Comparison of ENCODE assay signal across 8 cellular contexts in the genomic region with DNA sequence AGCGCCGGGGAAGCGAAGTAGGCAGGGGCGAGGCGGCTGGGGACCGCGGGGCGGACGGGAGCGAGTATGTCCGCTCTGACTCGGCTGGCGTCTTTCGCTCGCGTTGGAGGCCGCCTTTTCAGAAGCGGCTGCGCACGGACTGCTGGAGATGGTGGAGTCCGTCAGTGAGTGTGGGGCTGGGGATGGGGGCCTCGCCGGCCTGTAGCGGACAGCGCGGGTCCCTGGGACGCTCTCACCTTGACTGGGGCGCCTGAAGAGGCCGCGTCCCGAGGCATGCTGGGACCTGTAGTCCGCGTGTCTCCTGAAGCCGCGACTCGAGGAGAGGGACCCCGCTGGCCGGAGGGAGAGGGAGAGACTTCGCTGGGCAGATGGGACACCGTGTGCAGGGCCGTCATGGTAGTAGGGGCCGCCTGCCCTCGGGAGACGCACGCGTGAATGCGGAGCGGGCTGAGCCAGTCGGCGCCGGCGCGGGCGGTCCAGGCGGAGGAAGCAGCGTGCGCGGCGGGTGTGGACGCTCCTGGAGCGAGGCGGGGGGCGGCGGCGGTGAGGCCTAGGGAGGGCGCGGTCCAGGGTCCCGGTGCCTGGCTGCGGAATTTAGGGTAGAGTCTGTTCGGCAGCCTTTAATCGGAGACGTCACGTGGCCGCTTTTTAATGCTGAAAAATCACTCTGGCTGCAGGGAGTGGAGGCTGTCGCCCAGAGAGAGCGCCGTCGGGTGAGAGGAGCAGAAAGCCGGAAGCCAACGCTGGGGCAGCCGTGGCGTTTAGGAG. TPM values are rescaled to one million over a fixed set of nuclear protein-coding genes. Genes with fewer than 3 reads are reported as not detected.
DNase-seq lines count a peak whose midpoint lies in the region; ATAC-seq and TF ChIP-seq lines count a peak whose summit lies in the region.

TSS of gene NDUFB2 (plus strand) at position 30 of the 768 bp plus-strand sequence. CDS start at position 67, 37 bp downstream.

- H4K20me1 ChIP-seq in OCI-LY1 (ENCODE audit: insufficient read depth, low read length) = no peaks in the 10 kb centered on the region

- peak; percentile 88 for TF ChIP-seq POLR2A in esophagus muscularis mucosa (IDR thresholded peaks at IDR 0.05; ENCODE audit: low read depth)

- TF ChIP-seq CTCF in OCI-LY1 (IDR thresholded peaks at IDR 0.05; ENCODE audit: low read length) (no peak), esophagus muscularis mucosa (IDR thresholded peaks at IDR 0.05) (no peak)

- H3F3A ChIP-seq in OCI-LY1 (ENCODE audit: insufficient read depth, low read length) = no peaks in the 10 kb centered on the region

- peak within 1 kb of the TSS; percentile 77 for H3K9ac ChIP-seq in OCI-LY1 (ENCODE audit: low read length)

- peaks cover 25% of the 10 kb centered on the region for H3K4me1 ChIP-seq in OCI-LY1 (ENCODE audit: insufficient read depth, low read length, severe bottlenecking)
- peaks cover 29 to 37% (median 34%) of the 10 kb centered on the region in 4 donors for H3K4me1 ChIP-seq in esophagus muscularis mucosa
- peaks cover 13 to 20% of the 10 kb centered on the region in 2 donors for H3K4me1 ChIP-seq in muscle layer of duodenum (ENCODE audit: control insufficient read depth in 1 of 2, insufficient read depth in 2 of 2, low read length in 2 of 2)

- H3K9me3 ChIP-seq in OCI-LY1 (ENCODE audit: low read length) (no peaks in the 10 kb centered on the region), esophagus muscularis mucosa (no peaks in the 10 kb centered on the region), muscle layer of duodenum (ENCODE audit: control insufficient read depth in 1 of 2, low read length in 2 of 2) (no peaks in the 10 kb centered on the region)

- H3K4me3 ChIP-seq in OCI-LY1 (ENCODE audit: low read depth, low read length, poor library complexity, severe bottlenecking) (peak within 1 kb of the TSS; percentile 70), esophagus muscularis mucosa (peak within 1 kb of the TSS; percentile 73 to 99 (median 87)), muscle layer of duodenum (ENCODE audit: low read depth in 1 of 2, low read length in 2 of 2) (peak within 1 kb of the TSS; percentile 74 to 87)

- peak; percentile 74 for DNase-seq in DMS114 treated with DMSO at 0.1 percent for 48 hours (lab: John Stamatoyannopoulos, UW; ENCODE audit: unreplicated experiment)
- DNase-seq in HS-5 (ENCODE audit: low read depth) = peak; percentile 33
- peak; percentile 48 for DNase-seq in activated T-cell treated with anti-CD3 and anti-CD28 coated beads, Interleukin-2, amount 50 U/mL, for 4 hours
- DNase-seq in esophagus muscularis mucosa (ENCODE audit: extremely low spot score) = peak; percentile 94
- DNase-seq in stimulated activated effector memory CD8-positive, alpha-beta T cell treated with anti-CD3 and anti-CD28 coated beads, Interleukin-12 subunit alpha, Interleukin-12 subunit beta, amount 100 ng/mL, for 72 hours (ENCODE audit: low spot score in 2 of 2) = peak; percentile 82 to 94

- H3K27me3 Mint-ChIP-seq in activated T-cell treated with anti-CD3 and anti-CD28 coated beads, Interleukin-2, amount 50 U/mL, for 4 hours (ENCODE audit: low read depth) = no peaks in the 10 kb centered on the region

- under 1% methylated on average over 43 of the region's 82 CpGs for WGBS in esophagus muscularis mucosa

- peaks cover 33% of the 10 kb centered on the region for H3K4me1 Mint-ChIP-seq in activated T-cell treated with anti-CD3 and anti-CD28 coated beads, Interleukin-2, amount 50 U/mL, for 4 hours (ENCODE audit: low read depth)
- H3K4me1 Mint-ChIP-seq in stimulated activated effector memory CD8-positive, alpha-beta T cell treated with anti-CD3 and anti-CD28 coated beads, Interleukin-12 subunit alpha, Interleukin-12 subunit beta, amount 100 ng/mL, for 72 hours = peaks cover 46% of the 10 kb centered on the region

- peak within 1 kb of the TSS; percentile 83 for H3K4me2 ChIP-seq in OCI-LY1 (ENCODE audit: low read length)

- peaks cover 13% of the 10 kb centered on the region for H3K36me3 Mint-ChIP-seq in activated T-cell treated with anti-CD3 and anti-CD28 coated beads, Interleukin-2, amount 50 U/mL, for 4 hours (ENCODE audit: insufficient read depth)
- H3K36me3 Mint-ChIP-seq in stimulated activated effector memory CD8-positive, alpha-beta T cell treated with anti-CD3 and anti-CD28 coated beads, Interleukin-12 subunit alpha, Interleukin-12 subunit beta, amount 100 ng/mL, for 72 hours = peaks cover 27% of the 10 kb centered on the region

- ATAC-seq in GM21360 (IDR thresholded peaks at IDR 0.05; ENCODE audit: unreplicated experiment) = peak; percentile 80
- ATAC-seq in activated T-cell treated with anti-CD3 and anti-CD28 coated beads, Interleukin-2, amount 50 U/mL, for 4 hours = peak; percentile 91 to 92
- peak; percentile 93 for ATAC-seq in stimulated activated effector memory CD8-positive, alpha-beta T cell treated with anti-CD3 and anti-CD28 coated beads, Interleukin-12 subunit alpha, Interleukin-12 subunit beta, amount 100 ng/mL, for 72 hours

- H2AFZ ChIP-seq in OCI-LY1 (ENCODE audit: low read length) = no peak within 1 kb of the TSS

- peaks cover 31% of the 10 kb centered on the region for H3K36me3 ChIP-seq in OCI-LY1 (ENCODE audit: insufficient read depth, low read length)
- peaks cover 0 to 32% (median 16%) of the 10 kb centered on the region in 4 donors for H3K36me3 ChIP-seq in esophagus muscularis mucosa
- H3K36me3 ChIP-seq in muscle layer of duodenum (ENCODE audit: control insufficient read depth in 1 of 2, insufficient read depth in 2 of 2, low read length in 2 of 2) = peaks cover 3 to 16% of the 10 kb centered on the region in 2 donors

- peak within 1 kb of the TSS; percentile 68 for H3K27ac ChIP-seq in OCI-LY1 (ENCODE audit: low read depth, low read length, poor library complexity, severe bottlenecking)
- H3K27ac ChIP-seq in esophagus muscularis mucosa (replicated peaks in 1 of 4) = peak within 1 kb of the TSS; percentile 89 to 94 (median 93)
- H3K27ac ChIP-seq in muscle layer of duodenum (ENCODE audit: low read length) = peak within 1 kb of the TSS; percentile 86

- H3K4me3 Mint-ChIP-seq in activated T-cell treated with anti-CD3 and anti-CD28 coated beads, Interleukin-2, amount 50 U/mL, for 4 hours = peak within 1 kb of the TSS; percentile 97
- peak within 1 kb of the TSS; percentile 97 for H3K4me3 Mint-ChIP-seq in stimulated activated effector memory CD8-positive, alpha-beta T cell treated with anti-CD3 and anti-CD28 coated beads, Interleukin-12 subunit alpha, Interleukin-12 subunit beta, amount 100 ng/mL, for 72 hours

- peaks cover 43% of the 10 kb centered on the region for H3K79me2 ChIP-seq in OCI-LY1 (ENCODE audit: insufficient read depth, low read length)

- no peaks in the 10 kb centered on the region for H3K9me3 Mint-ChIP-seq in activated T-cell treated with anti-CD3 and anti-CD28 coated beads, Interleukin-2, amount 50 U/mL, for 4 hours
- no peaks in the 10 kb centered on the region for H3K9me3 Mint-ChIP-seq in stimulated activated effector memory CD8-positive, alpha-beta T cell treated with anti-CD3 and anti-CD28 coated beads, Interleukin-12 subunit alpha, Interleukin-12 subunit beta, amount 100 ng/mL, for 72 hours

- no peak for TF ChIP-seq EP300 in esophagus muscularis mucosa (IDR thresholded peaks at IDR 0.05)

- intact Hi-C loops in esophagus muscularis mucosa (cut with DNase I) = loop anchor here (5.0 to 10.0 kb wide), 2 partner anchors 225 to 318 kb away; partner anchors contain the start of genes BRAF and MRPS33

- no peaks in the 10 kb centered on the region for H3K9me2 ChIP-seq in OCI-LY1 (ENCODE audit: low read depth, low read length)

- H3K27ac Mint-ChIP-seq in stimulated activated effector memory CD8-positive, alpha-beta T cell treated with anti-CD3 and anti-CD28 coated beads, Interleukin-12 subunit alpha, Interleukin-12 subunit beta, amount 100 ng/mL, for 72 hours = peak within 1 kb of the TSS; percentile 97

- no peaks in the 10 kb centered on the region for H3K27me3 ChIP-seq in OCI-LY1 (ENCODE audit: insufficient read depth, low read length)
- H3K27me3 ChIP-seq in esophagus muscularis mucosa = no peaks in the 10 kb centered on the region
- no peaks in the 10 kb centered on the region for H3K27me3 ChIP-seq in muscle layer of duodenum (ENCODE audit: low read depth, low read length)

RNA-seq across cellular contexts. Expression of gene NDUFB2, which starts in this region (rescaled TPM):
- total RNA-seq in activated T-cell treated with anti-CD3 and anti-CD28 coated beads, Interleukin-2, amount 50 U/mL, for 4 hours = 100 to 1,000 TPM; 192 to 205 (median 201) TPM
- 100 to 1,000 TPM; 235 to 279 (median 262) TPM for total RNA-seq in esophagus muscularis mucosa

Comparison
In these comparisons a context has a peak if more than half of its experiments do, and no peak if none do; other contexts are left out.
1. Peak in every context shown above with its lines: DNase-seq, ATAC-seq, H3K4me3 ChIP-seq and H3K27ac ChIP-seq.
2. DNase-seq: peak in every context shown above with its lines; median percentile 94 in esophagus muscularis mucosa; 88 in stimulated activated effector memory CD8-positive, alpha-beta T cell treated with anti-CD3 and anti-CD28 coated beads, Interleukin-12 subunit alpha, Interleukin-12 subunit beta, amount 100 ng/mL, for 72 hours; 74 in DMS114 treated with DMSO at 0.1 percent for 48 hours; 48 in activated T-cell treated with anti-CD3 and anti-CD28 coated beads, Interleukin-2, amount 50 U/mL, for 4 hours; 33 in HS-5.